In the genomic region with DNA sequence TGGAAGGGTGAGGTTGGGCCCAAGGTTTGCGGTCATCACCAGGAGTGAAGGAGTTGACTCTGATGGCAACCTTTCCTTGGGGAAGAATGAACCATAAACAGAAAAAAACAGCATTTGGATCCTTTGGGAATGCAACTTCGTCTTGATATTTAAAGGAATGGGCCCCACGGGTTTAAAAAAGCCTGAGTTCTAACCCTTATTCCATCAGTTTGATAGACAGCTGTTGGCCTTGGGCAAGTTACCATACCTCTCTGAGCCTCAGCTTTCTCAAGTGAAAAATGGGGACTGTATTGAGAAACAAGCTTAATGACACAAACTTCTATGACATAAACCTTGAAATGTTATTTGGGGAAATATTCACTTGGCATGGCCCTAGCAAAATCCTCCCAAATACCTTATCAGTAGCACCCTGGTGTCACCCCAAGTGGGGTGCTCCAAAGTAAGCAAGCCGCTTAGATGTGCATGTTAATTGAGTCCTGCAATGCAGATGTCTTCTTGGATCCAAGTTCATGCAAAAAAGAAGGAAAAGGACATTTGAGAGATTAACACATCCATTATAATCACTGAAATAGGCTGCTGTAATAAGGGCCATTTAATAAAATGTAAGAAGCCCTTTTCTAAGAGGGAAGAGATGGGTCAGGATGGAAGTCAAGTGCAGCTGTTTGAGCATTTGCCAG, we compare ENCODE assay signal across 8 cellular contexts. TPM values are rescaled to one million over a fixed set of nuclear protein-coding genes. Genes with fewer than 3 reads are reported as not detected.
DNase-seq lines count a peak whose midpoint lies in the region; ATAC-seq, FAIRE-seq and TF ChIP-seq lines count a peak whose summit lies in the region.

No MANE protein-coding gene starts in this region.

- H2BK5ac ChIP-seq in IMR-90 (ENCODE audit: low read depth, low read length, poor library complexity, severe bottlenecking), result peak overlapping the region; percentile 40

- no peak overlapping the region for H4K5ac ChIP-seq in IMR-90 (ENCODE audit: low read depth, low read length)

- CTCF ChIA-PET in A549 (lab: Yijun Ruan, JAX) (interaction anchor here (0.6 to 9.1 kb wide), 11 partner anchors 12 to 242 kb away, joined by 3 to 176 read pairs (median 3); partner anchors contain the start of gene MXI1), IMR-90 (lab: Yijun Ruan, JAX) (interaction anchor here (1.0 to 1.7 kb wide), 3 partner anchors 11 to 83 kb away, joined by 4 to 6 read pairs (median 6); no protein-coding TSS in a partner anchor)
- CTCF ChIA-PET in naive thymus-derived CD4-positive, alpha-beta T cell (lab: Charles Lee), result interaction anchor here (0.6 to 6.5 kb wide), 7 partner anchors 11 to 85 kb away, joined by 3 to 95 read pairs (median 3); partner anchors contain the start of gene MXI1

- no peak overlapping the region for H3K14ac ChIP-seq in IMR-90 (replicated peaks; ENCODE audit: low read depth, low read length)

- H2AK5ac ChIP-seq in IMR-90 (ENCODE audit: low read depth, low read length), result no peak overlapping the region

- H2AK9ac ChIP-seq in IMR-90 (replicated peaks; ENCODE audit: low read depth, low read length, poor library complexity), result no peak overlapping the region

- in situ Hi-C loops in IMR-90 (cut with MboI; ENCODE audit: low sequenced_read_pairs), result loop anchor here (5.0 kb wide), 1 partner anchor 84 kb away; no protein-coding TSS in a partner anchor

- no peak overlapping the region for H3K4ac ChIP-seq in IMR-90 (ENCODE audit: low read depth, low read length)

- TF ChIP-seq RAD21 in A549 (conservative IDR thresholded peaks at IDR 0.05 in 1 of 2, IDR thresholded peaks at IDR 0.05 in 1 of 2), result no peak
- no peak for TF ChIP-seq RAD21 in IMR-90 (IDR thresholded peaks at IDR 0.05; ENCODE audit: low read length)

- H3K9ac ChIP-seq in IMR-90 (ENCODE audit: low read depth, low read length), result no peak overlapping the region

- no peak for FAIRE-seq in A549 (lab: Jason Lieb, UNC)

- peak overlapping the region; percentile 87 for H2AFZ ChIP-seq in IMR-90 (replicated peaks; ENCODE audit: low read length, poor library complexity)

- TF ChIP-seq CTCF in A549 (IDR thresholded peaks at IDR 0.05), result no peak
- TF ChIP-seq CTCF in IMR-90 (conservative IDR thresholded peaks at IDR 0.05; ENCODE audit: low read depth, low read length), result no peak
- no peak for TF ChIP-seq CTCF in coronary artery (IDR thresholded peaks at IDR 0.05)

- peaks cover 0 to 12% (median 0%) of the 10 kb centered on the region in 5 donors for H3K36me3 Mint-ChIP-seq in naive thymus-derived CD4-positive, alpha-beta T cell

- no peak overlapping the region for H4K8ac ChIP-seq in IMR-90 (ENCODE audit: low read depth in 2 of 2, low read length in 2 of 2)

- H2BK20ac ChIP-seq in IMR-90 (ENCODE audit: low read depth, low read length), result no peak overlapping the region

- H3K4me2 ChIP-seq in A549 (peak overlapping the region; percentile 61), IMR-90 (ENCODE audit: low read depth, low read length) (peak overlapping the region; percentile 71)

- peaks cover 20 to 79% (median 41%) of the 10 kb centered on the region in 7 donors for H3K4me1 Mint-ChIP-seq in naive thymus-derived CD4-positive, alpha-beta T cell

- no peak overlapping the region for H3K23ac ChIP-seq in IMR-90 (ENCODE audit: low read depth, low read length)

- H3K9me3 Mint-ChIP-seq in naive thymus-derived CD4-positive, alpha-beta T cell, result no peaks in the 10 kb centered on the region

- no peaks in the 10 kb centered on the region for H3K9me3 ChIP-seq in A549
- no peaks in the 10 kb centered on the region for H3K9me3 ChIP-seq in IMR-90 (ENCODE audit: control insufficient read depth, insufficient read depth, low read length)
- H3K9me3 ChIP-seq in naive thymus-derived CD4-positive, alpha-beta T cell (ENCODE audit: control insufficient read depth in 2 of 3, low read length in 3 of 3), result no peaks in the 10 kb centered on the region

- H3K27me3 Mint-ChIP-seq in naive thymus-derived CD4-positive, alpha-beta T cell, result no peaks in the 10 kb centered on the region

- no peak for TF ChIP-seq POLR2A in A549 (IDR thresholded peaks at IDR 0.05; ENCODE audit: low read length)
- TF ChIP-seq POLR2A in IMR-90 (IDR thresholded peaks at IDR 0.05; ENCODE audit: low read depth, low read length), result no peak

- H3K18ac ChIP-seq in IMR-90 (ENCODE audit: low read depth, low read length), result no peak overlapping the region

- POLR2A ChIA-PET in A549 (lab: Yijun Ruan, JAX) (interaction anchor here (0.5 to 2.6 kb wide), 5 partner anchors 11 to 62 kb away, joined by 3 to 24 read pairs (median 4); no protein-coding TSS in a partner anchor), IMR-90 (lab: Charles Lee; ENCODE audit: unreplicated experiment) (no interaction called here)
- POLR2A ChIA-PET in naive thymus-derived CD4-positive, alpha-beta T cell (lab: Charles Lee), result interaction anchor here (0.9 to 10.4 kb wide), 6 partner anchors 10 to 645 kb away, joined by 3 to 353 read pairs (median 4); partner anchors contain the start of genes MXI1 and SMNDC1

- no peaks in the 10 kb centered on the region for H3K27me3 ChIP-seq in IMR-90 (ENCODE audit: control insufficient read depth, insufficient read depth, low read length)
- H3K27me3 ChIP-seq in naive thymus-derived CD4-positive, alpha-beta T cell (ENCODE audit: control insufficient read depth in 2 of 2, insufficient read depth in 2 of 2, low read length in 2 of 2), result no peaks in the 10 kb centered on the region

- peaks cover 0 to 2% of the 10 kb centered on the region in 2 experiments; a peak in 2 of 4 replicates for H3K79me1 ChIP-seq in IMR-90 (ENCODE audit: low read depth in 1 of 2, low read length in 2 of 2)

- H3K36me3 ChIP-seq in IMR-90 (ENCODE audit: control insufficient read depth, insufficient read depth, low read length), result no peaks in the 10 kb centered on the region
- no peaks in the 10 kb centered on the region for H3K36me3 ChIP-seq in naive thymus-derived CD4-positive, alpha-beta T cell (ENCODE audit: control insufficient read depth in 2 of 3, insufficient read depth in 3 of 3, low read length in 3 of 3)

- H3K4me1 ChIP-seq in A549 (peaks cover 10% of the 10 kb centered on the region; the same call in 2 of the 3 replicates), IMR-90 (ENCODE audit: control insufficient read depth, insufficient read depth, low read length) (peaks cover 18% of the 10 kb centered on the region)
- H3K4me1 ChIP-seq in naive thymus-derived CD4-positive, alpha-beta T cell (ENCODE audit: control insufficient read depth in 2 of 2, insufficient read depth in 2 of 2, low read length in 2 of 2), result peaks cover 16 to 18% of the 10 kb centered on the region in 2 donors

- peak overlapping the region; percentile 11 to 91 (median 83) for H3K27ac Mint-ChIP-seq in naive thymus-derived CD4-positive, alpha-beta T cell

- H3K27ac ChIP-seq in A549, result peak overlapping the region in 1 of 2 experiments; percentile 53; a peak in 3 of 6 replicates
- H3K27ac ChIP-seq in IMR-90 (ENCODE audit: insufficient read depth, low read length), result peak overlapping the region; percentile 50; the same call in 1 of the 2 replicates
- H3K27ac ChIP-seq in coronary artery, result peak overlapping the region; percentile 89 to 94
- peak overlapping the region; percentile 48 for H3K27ac ChIP-seq in naive thymus-derived CD4-positive, alpha-beta T cell (ENCODE audit: low read depth, low read length)

- no peak for TF ChIP-seq EP300 in A549 (IDR thresholded peaks at IDR 0.05)

- no peak overlapping the region for H2BK15ac ChIP-seq in IMR-90 (ENCODE audit: low read depth, low read length)

- no peaks in the 10 kb centered on the region for H3K9me1 ChIP-seq in IMR-90 (ENCODE audit: insufficient read depth, low read length)

- dilution Hi-C loops in IMR-90 (cut with HindIII; ENCODE audit: low sequenced_read_pairs, unreplicated experiment), result no loop called here

- H4K20me1 ChIP-seq in IMR-90 (ENCODE audit: insufficient read depth, low read length), result peaks cover 2% of the 10 kb centered on the region

- H3K56ac ChIP-seq in IMR-90 (ENCODE audit: extremely low read depth, insufficient read depth, low read length), result no peak overlapping the region

- DNase-seq in A549 (ENCODE audit: low read depth in 1 of 2, low spot score in 1 of 2) (no peak), IMR-90 (no peak), coronary artery (ENCODE audit: low spot score) (no peak)
- DNase-seq in naive thymus-derived CD4-positive, alpha-beta T cell, result no peak
- DNase-seq in activated CD4-positive, alpha-beta T cell treated with anti-CD3 and anti-CD28 coated beads for 4 hours, result no peak
- no peak for DNase-seq in activated effector memory CD4-positive, alpha-beta T cell treated with Interleukin-2 at 50 U/mL for 16 hours

- no peak for ATAC-seq in A549
- no peak for ATAC-seq in IMR-90 (ENCODE audit: low read depth)
- ATAC-seq in naive thymus-derived CD4-positive, alpha-beta T cell, result no peak
- ATAC-seq in GM19023 (IDR thresholded peaks at IDR 0.05; ENCODE audit: unreplicated experiment), result no peak
- no peak for ATAC-seq in HG03521 (IDR thresholded peaks at IDR 0.05; ENCODE audit: unreplicated experiment)

- H3K4me3 Mint-ChIP-seq in naive thymus-derived CD4-positive, alpha-beta T cell, result peak overlapping the region; percentile 70 to 88 (median 82)

- intact Hi-C loops in IMR-90 (cut with micrococcal nuclease), result loop anchor here (5.0 kb wide), 1 partner anchor 214 kb away; the partner anchor contains the start of gene ADD3
- intact Hi-C loops in naive thymus-derived CD4-positive, alpha-beta T cell (cut with micrococcal nuclease), result loop anchor here (1.0 kb wide), 2 partner anchors 9 to 83 kb away; no protein-coding TSS in a partner anchor

- H3K4me3 ChIP-seq in A549 (peak overlapping the region; percentile 14; the same call in 2 of the 3 replicates), IMR-90 (ENCODE audit: insufficient read depth, low read depth, low read length) (peak overlapping the region; percentile 46), coronary artery (peak overlapping the region; percentile 72)
- peak overlapping the region; percentile 48 for H3K4me3 ChIP-seq in naive thymus-derived CD4-positive, alpha-beta T cell (ENCODE audit: low read length)

- no peak overlapping the region for H2BK120ac ChIP-seq in IMR-90 (ENCODE audit: low read depth, low read length)

- 88% methylated on average over 4 of the region's 4 CpGs for WGBS in A549 (ENCODE audit: missing lambda C conversion rate)
- WGBS in IMR-90 (ENCODE audit: extremely low coverage in 2 of 2, insufficient read length in 1 of 2), 2 experiments, result 100% methylated on average over 1 of the region's 4 CpGs; no CpG with 5 or more reads in 1 of the 2 experiments

- H4K91ac ChIP-seq in IMR-90 (ENCODE audit: insufficient read depth, low read depth, low read length), result no peak overlapping the region

- no TSS peak for BruUV-seq in IMR-90 (replicated peaks; lab: Mats Ljungman, UMichigan)

RNA-seq across cellular contexts. Expression of gene MXI1, which starts 13.8 kb away (rescaled TPM):
- polyA plus RNA-seq in A549 (2011; rRNA removed) (12.7 and 15.7 TPM in 2 replicates), A549 (2017; fragmentation: RNase III; extraction: RNeasy Plus Mini Kit Qiagen cat#74134 plus additional on column Dnase treatment) (4.8 to 7.2 TPM (median 7.1 TPM) in 3 replicates), IMR-90 (2012; rRNA removed) (4.5 and 7.2 TPM in 2 replicates)
- 3.3 and 4.2 TPM in 2 replicates for polyA plus RNA-seq in A549 (2012; cell fraction: cytosol; rRNA removed)
- 2.5 and 2.6 TPM in 2 replicates for polyA plus RNA-seq in A549 (2012; cell fraction: nucleus; rRNA removed)
- 9.8 and 10.2 TPM in 2 replicates for polyA minus RNA-seq in A549 (2011; rRNA and poly(A)+ RNA removed)
- total RNA-seq in IMR-90 (2012; rRNA removed), result 7.5 and 11.8 TPM in 2 replicates
- polyA plus RNA-seq in IMR-90 (2012; cell fraction: cytosol; rRNA removed), result 0.90 and 3.1 TPM in 2 replicates
- 1.8 and 11.5 TPM in 2 replicates for polyA plus RNA-seq in IMR-90 (2012; cell fraction: nucleus; rRNA removed; ENCODE audit: low replicate concordance)
- total RNA-seq in naive thymus-derived CD4-positive, alpha-beta T cell, result 10 to 100 TPM; 36.6 to 57.1 (median 54.9) TPM
- polyA plus RNA-seq in naive thymus-derived CD4-positive, alpha-beta T cell, result 10 to 100 TPM; 46.1 to 52.7 TPM

Comparison
In these comparisons a context has a peak if more than half of its experiments do, and no peak if none do; other contexts are left out.
1. H3K4me3 ChIP-seq: peak in every context shown above with its lines; median percentile 72 in coronary artery; 48 in naive thymus-derived CD4-positive, alpha-beta T cell; 46 in IMR-90; 14 in A549.